In the genomic region with DNA sequence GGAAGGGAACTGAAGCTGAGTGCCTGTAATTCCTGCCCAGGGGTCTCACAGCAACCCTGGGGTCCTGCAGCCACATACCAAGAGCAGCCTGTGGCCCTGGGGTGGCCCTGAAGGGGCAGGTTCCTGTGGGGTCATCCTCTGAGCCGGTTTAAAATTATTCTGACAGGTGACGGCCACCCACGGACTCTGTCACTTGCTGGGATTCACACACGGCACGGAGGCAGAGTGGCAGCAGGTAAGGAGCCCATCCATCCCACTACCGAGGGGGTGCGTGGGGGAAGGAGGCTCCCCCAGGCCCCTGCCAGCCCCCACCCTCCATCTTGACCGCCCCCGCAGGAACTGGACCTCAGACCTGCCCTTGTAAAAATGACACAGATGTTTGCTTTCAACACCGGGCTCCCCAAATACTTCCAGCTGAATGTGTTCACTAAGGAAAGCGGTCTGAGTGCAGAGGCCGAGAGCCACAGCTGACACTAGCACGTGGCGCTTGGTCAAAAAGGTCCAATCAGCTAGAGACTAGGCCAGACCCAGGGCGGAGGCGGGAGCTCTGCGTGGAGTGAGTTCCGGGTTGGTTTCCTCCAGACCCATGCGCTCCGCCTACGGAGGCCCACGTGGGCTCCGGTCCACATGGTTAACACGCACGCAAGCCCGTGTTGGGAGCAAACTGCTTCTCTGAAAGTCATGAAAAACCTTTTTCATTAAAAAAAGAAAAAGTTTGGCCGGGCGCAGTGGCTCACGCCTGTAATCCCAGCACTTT, we compare ENCODE assay signal across 1 cellular context.
TF ChIP-seq lines count a peak whose summit lies in the region.

No MANE protein-coding gene starts in this region.

TF ChIP-seq in HepG2, 621 proteins besides CTCF, POLR2A, EP300 and RAD21 (continued from another document and continues in another):
- TF ChIP-seq MXD1 (CRISPR knock-in tag; IDR thresholded peaks at IDR 0.05) (peak; percentile 75; the same call in 1 of the 2 replicates), ZNF660 (CRISPR knock-in tag; IDR thresholded peaks at IDR 0.05; ENCODE audit: borderline replicate concordance, low read depth) (no peak), ZFP82 (CRISPR knock-in tag; IDR thresholded peaks at IDR 0.05; ENCODE audit: borderline replicate concordance) (no peak), ADNP (CRISPR knock-in tag; IDR thresholded peaks at IDR 0.05) (no peak), TBL1XR1 (IDR thresholded peaks at IDR 0.05; ENCODE audit: borderline replicate concordance, low read length, partially characterized antibody) (no peak), ZNF724P (CRISPR knock-in tag; IDR thresholded peaks at IDR 0.05; ENCODE audit: borderline replicate concordance) (no peak), ZFY (CRISPR knock-in tag; IDR thresholded peaks at IDR 0.05) (peak; percentile 78), ZBTB42 (CRISPR knock-in tag; IDR thresholded peaks at IDR 0.05) (no peak), ZZZ3 (CRISPR knock-in tag; IDR thresholded peaks at IDR 0.05; ENCODE audit: borderline replicate concordance) (no peak), TCF7 (IDR thresholded peaks at IDR 0.05; ENCODE audit: low read depth) (no peak), ZFAT (CRISPR knock-in tag; conservative IDR thresholded peaks at IDR 0.05) (no peak), ZNF20 (CRISPR knock-in tag; IDR thresholded peaks at IDR 0.05) (no peak), TBX2 (CRISPR knock-in tag; IDR thresholded peaks at IDR 0.05; ENCODE audit: borderline replicate concordance) (no peak), SPEN (CRISPR knock-in tag; IDR thresholded peaks at IDR 0.05; ENCODE audit: low read depth) (no peak), ZNF883 (CRISPR knock-in tag; IDR thresholded peaks at IDR 0.05; ENCODE audit: not compliant biosample characterization) (peak; percentile 31), GATAD1 (CRISPR knock-in tag; IDR thresholded peaks at IDR 0.05) (peak; percentile 69), ZNF282 (IDR thresholded peaks at IDR 0.05; ENCODE audit: partially characterized antibody) (no peak), ATF4 (CRISPR knock-in tag; IDR thresholded peaks at IDR 0.05) (no peak), NBN (conservative IDR thresholded peaks at IDR 0.05) (no peak), ZNF562 (CRISPR knock-in tag; IDR thresholded peaks at IDR 0.05; ENCODE audit: borderline replicate concordance) (no peak), NRL (CRISPR knock-in tag; IDR thresholded peaks at IDR 0.05; ENCODE audit: borderline replicate concordance) (no peak; the same call in 1 of the 2 replicates), PREB (CRISPR knock-in tag; IDR thresholded peaks at IDR 0.05) (no peak), ZSCAN25 (CRISPR knock-in tag; IDR thresholded peaks at IDR 0.05) (no peak), MXI1 (IDR thresholded peaks at IDR 0.05; ENCODE audit: borderline replicate concordance, low read depth, low read length) (peak; percentile 94; the same call in 2 of the 3 replicates), ZNF670 (CRISPR knock-in tag; IDR thresholded peaks at IDR 0.05; ENCODE audit: borderline replicate concordance) (no peak), TFDP2 (CRISPR knock-in tag; IDR thresholded peaks at IDR 0.05) (peak; percentile 77), ZNF790 (CRISPR knock-in tag; IDR thresholded peaks at IDR 0.05; ENCODE audit: borderline replicate concordance) (no peak), CREB3 (CRISPR knock-in tag; IDR thresholded peaks at IDR 0.05) (no peak), NCOA1 (CRISPR knock-in tag; IDR thresholded peaks at IDR 0.05) (no peak), ZNF784 (CRISPR knock-in tag; IDR thresholded peaks at IDR 0.05; ENCODE audit: borderline replicate concordance) (0 out of 2 replicates have a peak, but pooled peaks have one; percentile 39), GATA4 (IDR thresholded peaks at IDR 0.05; ENCODE audit: borderline replicate concordance, low read depth) (no peak), ZNF850 (CRISPR knock-in tag; conservative IDR thresholded peaks at IDR 0.05) (no peak), NFIB (CRISPR knock-in tag; IDR thresholded peaks at IDR 0.05; ENCODE audit: borderline replicate concordance) (no peak), NR2F6 (IDR thresholded peaks at IDR 0.05) (no peak), NR2F6 (CRISPR knock-in tag; IDR thresholded peaks at IDR 0.05) (no peak), NFYC (CRISPR knock-in tag; IDR thresholded peaks at IDR 0.05) (peak; percentile 68), CC2D1A (CRISPR knock-in tag; IDR thresholded peaks at IDR 0.05) (no peak), ZIK1 (CRISPR knock-in tag; IDR thresholded peaks at IDR 0.05; ENCODE audit: borderline replicate concordance, low read depth) (no peak), PRPF4 (IDR thresholded peaks at IDR 0.05; ENCODE audit: low read depth, low read length, poor library complexity, severe bottlenecking) (no peak), ZFP37 (CRISPR knock-in tag; IDR thresholded peaks at IDR 0.05; ENCODE audit: borderline replicate concordance) (no peak), ZNF546 (CRISPR knock-in tag; conservative IDR thresholded peaks at IDR 0.05) (no peak), ZNF253 (CRISPR knock-in tag; IDR thresholded peaks at IDR 0.05; ENCODE audit: borderline replicate concordance) (no peak), ZNF777 (CRISPR knock-in tag; IDR thresholded peaks at IDR 0.05) (no peak), HMGA1 (CRISPR knock-in tag; conservative IDR thresholded peaks at IDR 0.05) (no peak), HNF1B (CRISPR knock-in tag; IDR thresholded peaks at IDR 0.05) (no peak), SATB2 (CRISPR knock-in tag; IDR thresholded peaks at IDR 0.05) (no peak), ZFX (CRISPR knock-in tag; IDR thresholded peaks at IDR 0.05; ENCODE audit: low read depth) (peak; percentile 75)
- TF ChIP-seq, protein P1, sequence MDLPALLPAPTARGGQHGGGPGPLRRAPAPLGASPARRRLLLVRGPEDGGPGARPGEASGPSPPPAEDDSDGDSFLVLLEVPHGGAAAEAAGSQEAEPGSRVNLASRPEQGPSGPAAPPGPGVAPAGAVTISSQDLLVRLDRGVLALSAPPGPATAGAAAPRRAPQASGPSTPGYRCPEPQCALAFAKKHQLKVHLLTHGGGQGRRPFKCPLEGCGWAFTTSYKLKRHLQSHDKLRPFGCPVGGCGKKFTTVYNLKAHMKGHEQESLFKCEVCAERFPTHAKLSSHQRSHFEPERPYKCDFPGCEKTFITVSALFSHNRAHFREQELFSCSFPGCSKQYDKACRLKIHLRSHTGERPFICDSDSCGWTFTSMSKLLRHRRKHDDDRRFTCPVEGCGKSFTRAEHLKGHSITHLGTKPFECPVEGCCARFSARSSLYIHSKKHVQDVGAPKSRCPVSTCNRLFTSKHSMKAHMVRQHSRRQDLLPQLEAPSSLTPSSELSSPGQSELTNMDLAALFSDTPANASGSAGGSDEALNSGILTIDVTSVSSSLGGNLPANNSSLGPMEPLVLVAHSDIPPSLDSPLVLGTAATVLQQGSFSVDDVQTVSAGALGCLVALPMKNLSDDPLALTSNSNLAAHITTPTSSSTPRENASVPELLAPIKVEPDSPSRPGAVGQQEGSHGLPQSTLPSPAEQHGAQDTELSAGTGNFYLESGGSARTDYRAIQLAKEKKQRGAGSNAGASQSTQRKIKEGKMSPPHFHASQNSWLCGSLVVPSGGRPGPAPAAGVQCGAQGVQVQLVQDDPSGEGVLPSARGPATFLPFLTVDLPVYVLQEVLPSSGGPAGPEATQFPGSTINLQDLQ (CRISPR knock-in tag; IDR thresholded peaks at IDR 0.05) = no peak
- TF ChIP-seq, protein P2, sequence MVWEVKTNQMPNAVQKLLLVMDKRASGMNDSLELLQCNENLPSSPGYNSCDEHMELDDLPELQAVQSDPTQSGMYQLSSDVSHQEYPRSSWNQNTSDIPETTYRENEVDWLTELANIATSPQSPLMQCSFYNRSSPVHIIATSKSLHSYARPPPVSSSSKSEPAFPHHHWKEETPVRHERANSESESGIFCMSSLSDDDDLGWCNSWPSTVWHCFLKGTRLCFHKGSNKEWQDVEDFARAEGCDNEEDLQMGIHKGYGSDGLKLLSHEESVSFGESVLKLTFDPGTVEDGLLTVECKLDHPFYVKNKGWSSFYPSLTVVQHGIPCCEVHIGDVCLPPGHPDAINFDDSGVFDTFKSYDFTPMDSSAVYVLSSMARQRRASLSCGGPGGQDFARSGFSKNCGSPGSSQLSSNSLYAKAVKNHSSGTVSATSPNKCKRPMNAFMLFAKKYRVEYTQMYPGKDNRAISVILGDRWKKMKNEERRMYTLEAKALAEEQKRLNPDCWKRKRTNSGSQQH (CRISPR knock-in tag; IDR thresholded peaks at IDR 0.05; ENCODE audit: low read depth) = no peak
- TF ChIP-seq, protein P3, sequence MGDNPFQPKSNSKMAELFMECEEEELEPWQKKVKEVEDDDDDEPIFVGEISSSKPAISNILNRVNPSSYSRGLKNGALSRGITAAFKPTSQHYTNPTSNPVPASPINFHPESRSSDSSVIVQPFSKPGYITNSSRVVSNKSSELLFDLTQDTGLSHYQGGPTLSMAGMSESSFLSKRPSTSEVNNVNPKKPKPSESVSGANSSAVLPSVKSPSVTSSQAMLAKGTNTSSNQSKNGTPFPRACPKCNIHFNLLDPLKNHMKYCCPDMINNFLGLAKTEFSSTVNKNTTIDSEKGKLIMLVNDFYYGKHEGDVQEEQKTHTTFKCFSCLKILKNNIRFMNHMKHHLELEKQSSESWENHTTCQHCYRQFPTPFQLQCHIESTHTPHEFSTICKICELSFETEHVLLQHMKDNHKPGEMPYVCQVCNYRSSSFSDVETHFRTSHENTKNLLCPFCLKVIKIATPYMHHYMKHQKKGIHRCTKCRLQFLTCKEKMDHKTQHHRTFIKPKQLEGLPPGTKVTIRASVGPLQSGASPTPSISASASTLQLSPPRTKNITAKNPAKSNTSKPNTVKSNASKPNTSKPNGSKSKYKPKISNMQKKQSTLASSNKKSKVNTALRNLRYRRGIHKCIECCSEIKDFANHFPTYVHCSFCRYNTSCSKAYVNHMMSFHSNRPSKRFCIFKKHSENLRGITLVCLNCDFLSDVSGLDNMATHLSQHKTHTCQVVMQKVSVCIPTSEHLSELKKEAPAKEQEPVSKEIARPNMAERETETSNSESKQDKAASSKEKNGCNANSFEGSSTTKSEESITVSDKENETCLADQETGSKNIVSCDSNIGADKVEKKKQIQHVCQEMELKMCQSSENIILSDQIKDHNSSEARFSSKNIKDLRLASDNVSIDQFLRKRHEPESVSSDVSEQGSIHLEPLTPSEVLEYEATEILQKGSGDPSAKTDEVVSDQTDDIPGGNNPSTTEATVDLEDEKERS (CRISPR knock-in tag; IDR thresholded peaks at IDR 0.05) = no peak
- TF ChIP-seq, protein P4, sequence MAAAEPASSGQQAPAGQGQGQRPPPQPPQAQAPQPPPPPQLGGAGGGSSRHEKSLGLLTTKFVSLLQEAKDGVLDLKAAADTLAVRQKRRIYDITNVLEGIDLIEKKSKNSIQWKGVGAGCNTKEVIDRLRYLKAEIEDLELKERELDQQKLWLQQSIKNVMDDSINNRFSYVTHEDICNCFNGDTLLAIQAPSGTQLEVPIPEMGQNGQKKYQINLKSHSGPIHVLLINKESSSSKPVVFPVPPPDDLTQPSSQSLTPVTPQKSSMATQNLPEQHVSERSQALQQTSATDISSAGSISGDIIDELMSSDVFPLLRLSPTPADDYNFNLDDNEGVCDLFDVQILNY (CRISPR knock-in tag; conservative IDR thresholded peaks at IDR 0.05) = no peak
